In the genomic region with DNA sequence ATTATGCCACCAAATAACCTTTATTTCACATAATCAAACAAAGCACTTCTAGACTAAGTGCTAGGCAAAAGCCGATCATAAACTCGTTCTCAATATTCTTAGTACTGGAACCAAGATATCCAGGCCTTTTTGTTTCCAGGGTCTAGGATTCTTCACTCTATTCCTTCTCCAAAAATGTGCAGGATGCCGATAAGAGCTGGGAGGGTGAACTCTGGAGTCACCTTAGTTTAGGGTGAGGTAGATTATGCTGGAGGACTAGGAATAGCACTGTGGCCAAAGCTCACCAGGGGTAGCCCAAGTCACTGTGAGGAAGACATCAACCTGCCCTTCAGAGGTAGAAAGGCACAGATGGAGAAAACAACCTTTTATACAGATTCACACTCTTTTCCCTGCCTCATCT, we compare ENCODE assay signal across 2 cellular contexts.
A peak's percentile ranks its signal among the peaks of the same experiment; 100 is the strongest.
TF ChIP-seq lines count a peak whose summit lies in the region.

No MANE protein-coding gene starts in this region.

TF ChIP-seq in HCT116, 20 proteins besides CTCF, POLR2A, EP300 and RAD21:
- no peak for TF ChIP-seq SIN3A (IDR thresholded peaks at IDR 0.05; ENCODE audit: low read depth)
- TF ChIP-seq YY1 (IDR thresholded peaks at IDR 0.05; ENCODE audit: extremely low read depth, insufficient replicate concordance, low read depth, low read length), result no peak
- TF ChIP-seq ATF3 (IDR thresholded peaks at IDR 0.05), result no peak
- TF ChIP-seq JUND (IDR thresholded peaks at IDR 0.05), result no peak
- TF ChIP-seq MAX (IDR thresholded peaks at IDR 0.05), result no peak
- TF ChIP-seq SRF (IDR thresholded peaks at IDR 0.05; ENCODE audit: low read depth), result no peak
- no peak for TF ChIP-seq EGR1 (IDR thresholded peaks at IDR 0.05; ENCODE audit: low read depth)
- TF ChIP-seq ZFX (IDR thresholded peaks at IDR 0.05), result no peak
- no peak for TF ChIP-seq EZH2phosphoT487 (IDR thresholded peaks at IDR 0.05; ENCODE audit: borderline replicate concordance)
- no peak for TF ChIP-seq FOSL1 (IDR thresholded peaks at IDR 0.05; ENCODE audit: low read depth)
- no peak for TF ChIP-seq POLR2AphosphoS5 (IDR thresholded peaks at IDR 0.05; ENCODE audit: low read depth, low read length)
- no peak for TF ChIP-seq CEBPB (IDR thresholded peaks at IDR 0.05; ENCODE audit: low read depth)
- TF ChIP-seq TCF7L2 (IDR thresholded peaks at IDR 0.05; ENCODE audit: borderline replicate concordance, extremely low read depth, insufficient read depth, insufficient read length), result no peak
- TF ChIP-seq SP1 (IDR thresholded peaks at IDR 0.05; ENCODE audit: low read depth), result no peak
- TF ChIP-seq CBX3 (IDR thresholded peaks at IDR 0.05; ENCODE audit: low read depth), result no peak

TF ChIP-seq in K562, 482 proteins besides CTCF, POLR2A, EP300 and RAD21:
- peak; percentile 66; the same call in 1 of the 2 replicates for TF ChIP-seq HMBOX1 (IDR thresholded peaks at IDR 0.05)
- TF ChIP-seq TCF3 (CRISPR knock-in tag; IDR thresholded peaks at IDR 0.05), result peak; percentile 68
- TF ChIP-seq TEAD4 (IDR thresholded peaks at IDR 0.05; ENCODE audit: low read length), result peak; percentile 47; the same call in 1 of the 2 replicates
- TF ChIP-seq TEAD4 (CRISPR knock-in tag; IDR thresholded peaks at IDR 0.05; ENCODE audit: borderline replicate concordance), result no peak
- TF ChIP-seq, protein P1, sequence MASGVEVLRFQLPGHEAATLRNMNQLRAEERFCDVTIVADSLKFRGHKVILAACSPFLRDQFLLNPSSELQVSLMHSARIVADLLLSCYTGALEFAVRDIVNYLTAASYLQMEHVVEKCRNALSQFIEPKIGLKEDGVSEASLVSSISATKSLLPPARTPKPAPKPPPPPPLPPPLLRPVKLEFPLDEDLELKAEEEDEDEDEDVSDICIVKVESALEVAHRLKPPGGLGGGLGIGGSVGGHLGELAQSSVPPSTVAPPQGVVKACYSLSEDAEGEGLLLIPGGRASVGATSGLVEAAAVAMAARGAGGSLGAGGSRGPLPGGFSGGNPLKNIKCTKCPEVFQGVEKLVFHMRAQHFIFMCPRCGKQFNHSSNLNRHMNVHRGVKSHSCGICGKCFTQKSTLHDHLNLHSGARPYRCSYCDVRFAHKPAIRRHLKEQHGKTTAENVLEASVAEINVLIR (CRISPR knock-in tag; IDR thresholded peaks at IDR 0.05), result no peak
- TF ChIP-seq TAL1 (IDR thresholded peaks at IDR 0.05), result peak; percentile 63
- no peak for TF ChIP-seq BCL6 (CRISPR knock-in tag; IDR thresholded peaks at IDR 0.05)
- TF ChIP-seq CBFA2T3 (IDR thresholded peaks at IDR 0.05), result peak; percentile 73
- no peak for TF ChIP-seq FOXP1 (CRISPR knock-in tag; IDR thresholded peaks at IDR 0.05)
- TF ChIP-seq NCOR1 (IDR thresholded peaks at IDR 0.05), result peak; percentile 37; the same call in 1 of the 2 replicates
- no peak for TF ChIP-seq STAT5A (IDR thresholded peaks at IDR 0.05; ENCODE audit: borderline replicate concordance, low read length)
- TF ChIP-seq ZNF445 (CRISPR knock-in tag; IDR thresholded peaks at IDR 0.05; ENCODE audit: low read depth), result no peak
- peak in 1 of 3 experiments; percentile 72; a peak in 2 of 6 replicates for TF ChIP-seq ZBTB11 (CRISPR knock-in tag; IDR thresholded peaks at IDR 0.05)
- no peak for TF ChIP-seq PML (IDR thresholded peaks at IDR 0.05; ENCODE audit: low read length)
- TF ChIP-seq SMARCA4 (IDR thresholded peaks at IDR 0.05), result 0 out of 2 replicates have a peak, but pooled peaks have one; percentile 16
- TF ChIP-seq ARID1B (IDR thresholded peaks at IDR 0.05), result peak; percentile 71
- peak; percentile 54 for TF ChIP-seq CBFA2T2 (conservative IDR thresholded peaks at IDR 0.05)
- peak; percentile 66 for TF ChIP-seq MTA2 (IDR thresholded peaks at IDR 0.05; ENCODE audit: low read depth)
- no peak for TF ChIP-seq KLF13 (tag; IDR thresholded peaks at IDR 0.05; ENCODE audit: borderline replicate concordance, low read depth)
TF ChIP-seq in K562: peak in this region for 11.
